ENCODE assay signal across 17 cellular contexts in the genomic region with DNA sequence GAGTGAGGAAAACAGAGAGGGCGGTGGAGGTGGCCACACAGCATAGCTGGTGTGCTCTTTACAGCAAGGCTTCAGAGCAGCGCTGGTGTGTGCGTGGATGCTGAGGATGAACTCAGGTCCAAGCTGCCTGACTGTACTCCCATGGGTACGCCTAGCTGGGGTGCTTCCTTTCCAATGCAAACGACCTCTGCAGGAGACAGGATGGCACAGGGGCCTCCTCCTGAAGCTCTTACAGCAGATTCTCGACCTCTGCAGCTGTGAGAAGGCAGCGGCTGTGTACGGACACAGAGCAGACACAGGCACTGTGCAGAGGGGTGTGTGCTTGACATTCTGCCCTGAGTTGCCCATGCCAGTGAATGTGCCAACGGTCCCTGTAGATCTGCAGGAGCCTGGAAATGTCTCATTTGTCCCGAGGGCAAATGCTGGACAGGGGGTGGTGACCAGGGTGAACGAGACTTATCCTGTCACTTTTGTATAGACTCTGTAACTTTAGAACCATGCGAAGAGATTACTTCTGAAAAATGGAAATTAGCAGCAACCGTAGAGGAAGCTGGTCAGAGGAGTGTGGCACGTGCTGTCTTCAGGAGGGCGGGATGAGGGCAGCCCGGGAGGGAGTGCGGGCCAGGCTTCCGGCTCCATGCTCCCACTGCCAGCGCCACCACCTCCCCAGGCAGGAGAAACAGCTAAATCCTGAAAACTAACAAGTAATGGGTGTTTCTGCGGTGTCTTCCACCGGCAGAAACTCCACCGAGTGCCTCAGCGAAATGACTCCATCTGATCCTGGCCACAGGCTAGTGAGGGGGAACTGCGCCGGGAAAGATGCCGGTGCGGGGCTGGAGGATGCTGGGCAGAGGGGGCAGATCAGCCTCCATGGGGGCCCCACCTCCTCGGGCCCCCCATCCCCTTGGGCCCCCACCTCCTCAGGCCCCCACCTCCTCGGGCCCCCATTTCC.
DNase-seq lines count a peak whose midpoint lies in the region; ATAC-seq lines count a peak whose summit lies in the region.
"Had no signal": no experiment of that assay in that cellular context is flagged by ENCODE, and none has a peak within 500 bp of the region (broad histone marks: within the 10 kb centered on the region; RNA-seq: fewer than 3 reads in every experiment).

No MANE protein-coding gene starts in this region.

- ATAC-seq in sciatic nerve (peak; percentile 30), GM21619 (IDR thresholded peaks at IDR 0.05; ENCODE audit: unreplicated experiment) (no peak)
- ATAC-seq: activated CD8-positive, alpha-beta T cell treated with anti-CD3 and anti-CD28 coated beads for 36 hours; body of pancreas; stimulated activated effector memory CD8-positive, alpha-beta T cell treated with anti-CD3 and anti-CD28 coated beads, Interleukin-12 subunit alpha, Interleukin-12 subunit beta, amount 100 ng/mL, for 72 hours had no signal

- intact Hi-C loops in sciatic nerve (cut with DNase I): no loop called here

- peak; percentile 24 for DNase-seq in NCI-H748 (lab: John Stamatoyannopoulos, UW; ENCODE audit: unreplicated experiment)
- DNase-seq in NCI-H748 treated with DMSO at 0.1 percent for 48 hours (lab: John Stamatoyannopoulos, UW): no peak
- DNase-seq in NCI-H526 (lab: John Stamatoyannopoulos, UW): peak; percentile 76 to 82
- peak; percentile 17 for DNase-seq in cerebellar cortex (ENCODE audit: low spot score)
- no peak for DNase-seq in sciatic nerve (ENCODE audit: low spot score)
- DNase-seq in NCI-H1436 (lab: John Stamatoyannopoulos, UW): no peak
- no peak for DNase-seq in NCI-H146 treated with DMSO at 0.1 percent for 48 hours (lab: John Stamatoyannopoulos, UW; ENCODE audit: unreplicated experiment)
- DNase-seq: activated B cell treated with CpG ODN at 0.5 μM for 24 hours; activated CD8-positive, alpha-beta T cell treated with anti-CD3 and anti-CD28 coated beads for 36 hours; activated T-cell treated with anti-CD3 and anti-CD28 coated beads, Interleukin-2, amount 50 U/mL, for 48 hours; body of pancreas; DMS153; NCI-H1048; NCI-H2171; Right ventricle myocardium superior had no signal

Comparison
In these comparisons a context has a peak if more than half of its experiments do, and no peak if none do; other contexts are left out.
1. DNase-seq: peak in NCI-H748 (single experiment), NCI-H526 (2 of 2) and cerebellar cortex (single experiment); none in NCI-H748 treated with DMSO at 0.1 percent for 48 hours (single experiment), sciatic nerve (single experiment), NCI-H1436 (single experiment) and NCI-H146 treated with DMSO at 0.1 percent for 48 hours (single experiment).